Comparison of ENCODE assay signal across 1 cellular context in the genomic region with DNA sequence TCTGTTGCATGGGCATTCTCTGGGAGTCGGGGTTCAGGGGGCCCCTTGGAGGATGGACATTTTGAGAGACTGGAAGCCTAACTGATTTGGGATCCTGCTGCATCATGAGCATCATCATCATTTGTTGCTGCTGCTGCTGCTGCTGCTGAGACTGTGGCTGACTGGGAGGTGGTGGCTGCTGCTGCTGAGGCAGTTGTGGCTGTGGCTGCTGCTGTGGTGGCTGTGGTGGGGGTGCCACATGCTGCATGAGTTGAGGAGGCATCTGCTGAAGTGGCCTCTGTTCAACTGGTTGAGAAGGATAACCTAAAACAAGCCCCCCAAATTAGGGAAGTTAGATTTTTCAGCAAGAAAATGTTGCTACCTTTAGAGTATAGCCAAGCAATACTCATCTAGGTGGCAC.
TF ChIP-seq lines count a peak whose summit lies in the region.

No MANE protein-coding gene starts in this region.

TF ChIP-seq in HepG2, 621 proteins besides CTCF, POLR2A, EP300 and RAD21:
- TF ChIP-seq ATF7 (IDR thresholded peaks at IDR 0.05), result no peak
- 0 out of 2 replicates have a peak, but pooled peaks have one; percentile 24 for TF ChIP-seq ATF7 (CRISPR knock-in tag; IDR thresholded peaks at IDR 0.05)
- TF ChIP-seq MXD4 (CRISPR knock-in tag; IDR thresholded peaks at IDR 0.05), result no peak
- TF ChIP-seq LCORL (IDR thresholded peaks at IDR 0.05), result no peak
- 0 out of 2 replicates have a peak, but pooled peaks have one; percentile 21 for TF ChIP-seq LCORL (CRISPR knock-in tag; IDR thresholded peaks at IDR 0.05)
